ENCODE assay signal across 21 cellular contexts in genomic region chr4:168852387-168852786, GRCh38.
DNase-seq lines count a peak whose midpoint lies in the region; ATAC-seq and TF ChIP-seq lines count a peak whose summit lies in the region.
"Had no signal": no experiment of that assay in that cellular context is flagged by ENCODE, and none has a peak within 500 bp of the region (broad histone marks: within the 10 kb centered on the region; RNA-seq: fewer than 3 reads in every experiment).

No MANE protein-coding gene starts in this region.

- H3K9me3 ChIP-seq in OCI-LY3 (ENCODE audit: insufficient read depth, low read length), result no peaks in the 10 kb centered on the region
- no peaks in the 10 kb centered on the region for H3K9me3 ChIP-seq in muscle layer of colon (ENCODE audit: low read length)
- no peaks in the 10 kb centered on the region for H3K9me3 ChIP-seq in thoracic aorta
- no peaks in the 10 kb centered on the region for H3K9me3 ChIP-seq in hepatocyte (ENCODE audit: low read depth)
- H3K9me3 ChIP-seq: Peyer's patch, tibial nerve had no signal

- H3K4me2 ChIP-seq in OCI-LY3 (ENCODE audit: low read length), result peak overlapping the region; percentile 93
- H3K4me2 ChIP-seq in hepatocyte, result no peak overlapping the region

- H3K27me3 ChIP-seq in OCI-LY3 (ENCODE audit: low read depth, low read length) (peaks cover 19% of the 10 kb centered on the region), muscle layer of colon (ENCODE audit: control insufficient read depth in 1 of 2, insufficient read depth in 2 of 2, low read length in 2 of 2) (no peaks in the 10 kb centered on the region), thoracic aorta (replicated peaks; ENCODE audit: insufficient read depth) (no peaks in the 10 kb centered on the region), hepatocyte (no peaks in the 10 kb centered on the region)
- H3K27me3 ChIP-seq: BLaER1 treated with 17β-estradiol and CSF1 and Interleukin-3, amounts not matched to agents 10 nM and 100 nM; Peyer's patch; tibial nerve had no signal

- H3K4me1 ChIP-seq in OCI-LY3 (ENCODE audit: low read length) (peaks cover 54% of the 10 kb centered on the region), muscle layer of colon (ENCODE audit: insufficient read depth, low read length) (peaks cover 84% of the 10 kb centered on the region), thoracic aorta (ENCODE audit: control insufficient read depth in 1 of 2, low read depth in 2 of 2) (peaks cover 59 to 96% of the 10 kb centered on the region in 2 donors), hepatocyte (ENCODE audit: insufficient read depth) (peaks cover 25% of the 10 kb centered on the region)

- DNase-seq in thoracic aorta (ENCODE audit: low spot score) (no peak), hepatocyte (ENCODE audit: low spot score) (no peak)
- DNase-seq in stimulated activated CD4-positive, alpha-beta T cell treated with anti-CD3 and anti-CD28 coated beads, Interleukin-12 subunit alpha, Interleukin-12 subunit beta, amount 100 ng/mL, for 4 hours, result no peak
- DNase-seq: activated CD8-positive, alpha-beta T cell treated with anti-CD3 and anti-CD28 coated beads for 36 hours; amniotic stem cell; cortex of kidney; effector memory CD8-positive, alpha-beta T cell; H9; MV-4-11; NCI-H146; NCI-H2107; nephron progenitor cell; Peyer's patch; SHP77 treated with DMSO at 0.1 percent for 48 hours; stimulated activated CD8-positive, alpha-beta memory T cell treated with anti-CD3 and anti-CD28 coated beads, Interleukin-4, amount 100 ng/mL, for 48 hours had no signal

- peaks cover 10% of the 10 kb centered on the region for H3K36me3 ChIP-seq in OCI-LY3 (replicated peaks; ENCODE audit: low read depth, low read length)
- H3K36me3 ChIP-seq in muscle layer of colon (ENCODE audit: insufficient read depth, low read length), result peaks cover 21% of the 10 kb centered on the region
- peaks cover 6% of the 10 kb centered on the region for H3K36me3 ChIP-seq in thoracic aorta
- no peaks in the 10 kb centered on the region for H3K36me3 ChIP-seq in hepatocyte (replicated peaks; ENCODE audit: insufficient read depth, low read depth)
- H3K36me3 ChIP-seq: Peyer's patch, tibial nerve had no signal

- H3K27ac ChIP-seq in OCI-LY3 (ENCODE audit: low read length) (no peak overlapping the region), muscle layer of colon (ENCODE audit: low read depth, low read length) (peak overlapping the region; percentile 27), thoracic aorta (peak overlapping the region; percentile 73 to 94), hepatocyte (no peak overlapping the region)

- H3K9ac ChIP-seq in OCI-LY3 (ENCODE audit: low read length) (no peak overlapping the region), muscle layer of colon (ENCODE audit: low read length) (no peak overlapping the region)
- H3K9ac ChIP-seq: BLaER1 treated with 17β-estradiol and CSF1 and Interleukin-3, amounts not matched to agents 10 nM and 100 nM had no signal

- no peaks in the 10 kb centered on the region for H3K9me2 ChIP-seq in hepatocyte (replicated peaks; ENCODE audit: insufficient read depth)

- TF ChIP-seq CTCF in OCI-LY3 (IDR thresholded peaks at IDR 0.05; ENCODE audit: low read depth, low read length) (no peak), thoracic aorta (IDR thresholded peaks at IDR 0.05) (no peak), hepatocyte (IDR thresholded peaks at IDR 0.05; ENCODE audit: poor library complexity) (no peak)

- H3K4me3 ChIP-seq in OCI-LY3 (ENCODE audit: low read length) (no peak overlapping the region), muscle layer of colon (ENCODE audit: low read depth in 1 of 2, low read length in 2 of 2) (no peak overlapping the region), thoracic aorta (no peak overlapping the region), hepatocyte (no peak overlapping the region)
- H3K4me3 ChIP-seq: BLaER1 treated with 17β-estradiol and CSF1 and Interleukin-3, amounts not matched to agents 10 nM and 100 nM; Peyer's patch; tibial nerve had no signal

- peak; percentile 5 for ATAC-seq in HG03354 (IDR thresholded peaks at IDR 0.05; ENCODE audit: poor library complexity, severe bottlenecking, unreplicated experiment)
- no peak for ATAC-seq in thoracic aorta (ENCODE audit: insufficient number of reproducible peaks, low FRiP score, low read depth)
- no peak for ATAC-seq in GM18519 (IDR thresholded peaks at IDR 0.05; ENCODE audit: low FRiP score, unreplicated experiment)
- ATAC-seq: activated CD8-positive, alpha-beta T cell treated with anti-CD3 and anti-CD28 coated beads for 36 hours; effector memory CD8-positive, alpha-beta T cell had no signal

- H3K79me2 ChIP-seq in OCI-LY3 (ENCODE audit: low read length) (no peaks in the 10 kb centered on the region), hepatocyte (peaks cover 86% of the 10 kb centered on the region)

- WGBS in hepatocyte (ENCODE audit: low lambda C conversion rate, missing lambda C conversion rate), result 100% methylated on average over 3 of the region's 3 CpGs

- H2AFZ ChIP-seq in OCI-LY3 (ENCODE audit: low read depth, low read length) (no peak overlapping the region), hepatocyte (no peak overlapping the region)

- peaks cover 9% of the 10 kb centered on the region for H4K20me1 ChIP-seq in OCI-LY3 (ENCODE audit: insufficient read depth, low read length)
- peaks cover 2% of the 10 kb centered on the region for H4K20me1 ChIP-seq in hepatocyte (ENCODE audit: insufficient read depth, poor library complexity, severe bottlenecking)
- H4K20me1 ChIP-seq: BLaER1 treated with 17β-estradiol and CSF1 and Interleukin-3, amounts not matched to agents 10 nM and 100 nM had no signal

Comparison
In these comparisons a context has a peak if more than half of its experiments do, and no peak if none do; other contexts are left out.
1. H3K27ac ChIP-seq: peak in muscle layer of colon (single experiment) and thoracic aorta (2 of 2); none in OCI-LY3 (single experiment) and hepatocyte (single experiment).